8 cellular contexts compared by ENCODE assay signal in the genomic region with DNA sequence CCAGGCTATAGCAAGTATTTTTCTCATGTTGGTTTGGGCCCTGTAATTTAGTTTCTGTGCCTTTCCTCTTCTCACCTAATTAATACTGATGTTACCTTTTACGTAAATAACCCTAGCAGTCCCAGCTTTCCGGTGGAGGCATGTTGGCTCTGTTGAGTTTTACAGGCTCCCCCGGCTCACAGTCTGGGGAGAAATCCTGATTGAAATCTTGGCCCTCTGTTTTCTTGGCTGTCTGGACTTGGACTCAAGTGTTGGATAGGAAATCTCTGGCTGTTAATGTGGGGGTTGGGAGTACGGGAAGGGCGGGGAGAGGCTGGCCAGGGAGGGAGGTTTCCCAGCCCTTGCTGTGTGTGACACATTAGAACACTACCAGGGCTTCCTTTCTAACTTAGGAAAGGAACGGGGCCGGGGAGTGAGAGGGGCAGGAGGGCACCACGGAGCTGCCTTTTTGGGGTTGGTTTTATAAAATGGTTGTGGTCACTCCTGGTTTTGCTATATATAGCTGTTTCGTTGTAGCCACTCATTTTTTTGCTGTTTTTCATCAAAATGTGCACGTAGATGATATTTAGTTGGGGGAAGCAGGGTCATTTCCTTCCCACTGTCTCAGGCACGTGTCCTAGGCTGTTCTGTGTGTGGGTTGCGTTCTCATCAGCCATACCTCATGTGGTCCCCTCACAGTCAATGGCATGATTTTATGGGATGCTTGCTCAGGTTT. TPM values are rescaled to one million over a fixed set of nuclear protein-coding genes. Genes with fewer than 3 reads are reported as not detected.
DNase-seq lines count a peak whose midpoint lies in the region; ATAC-seq, FAIRE-seq and TF ChIP-seq lines count a peak whose summit lies in the region.

No MANE protein-coding gene starts in this region.

- H3K9ac ChIP-seq in endothelial cell of umbilical vein (replicated peaks; ENCODE audit: extremely low read depth, insufficient read depth, low read length), result peak overlapping the region; percentile 83

- ATAC-seq in GM21360 (IDR thresholded peaks at IDR 0.05; ENCODE audit: unreplicated experiment) (peak; percentile 35), HG03520 (IDR thresholded peaks at IDR 0.05; ENCODE audit: unreplicated experiment) (no peak)

- CTCF ChIA-PET in endothelial cell of umbilical vein (lab: Charles Lee), result interaction anchor here (0.7 to 4.4 kb wide), 9 partner anchors 8 to 495 kb away, joined by 3 to 26 read pairs (median 5); a partner anchor contains a TSS

- POLR2A ChIA-PET in endothelial cell of umbilical vein (lab: Charles Lee), result interaction anchor here (0.5 to 1.4 kb wide), 3 partner anchors 8 to 45 kb away, joined by 3 to 8 read pairs (median 4); a partner anchor contains a TSS

- TSS peak; percentile 57 for BruUV-seq in endothelial cell of umbilical vein (replicated peaks; lab: Mats Ljungman, UMichigan)

- dilution Hi-C loops in endothelial cell of umbilical vein (cut with MboI; ENCODE audit: extremely low pct_ligation_motif_present, low sequenced_read_pairs), result no loop called here

- peaks cover 13% of the 10 kb centered on the region for H4K20me1 ChIP-seq in endothelial cell of umbilical vein (replicated peaks; ENCODE audit: control insufficient read depth, extremely low read depth, insufficient read depth, low read length)

- no peaks in the 10 kb centered on the region for H3K36me3 ChIP-seq in endothelial cell of umbilical vein (ENCODE audit: control insufficient read depth in 2 of 2, extremely low read depth in 1 of 2, insufficient read depth in 2 of 2, low read length in 2 of 2)
- H3K36me3 ChIP-seq in muscle layer of duodenum (ENCODE audit: control insufficient read depth in 1 of 2, insufficient read depth in 2 of 2, low read length in 2 of 2), result peaks cover 0 to 3% of the 10 kb centered on the region in 2 donors

- H3K27ac ChIP-seq in endothelial cell of umbilical vein (ENCODE audit: insufficient read depth, low read depth, low read length), result peak overlapping the region; percentile 75
- peak overlapping the region; percentile 86 for H3K27ac ChIP-seq in muscle layer of duodenum (ENCODE audit: low read length)

- H3K4me3 ChIP-seq in endothelial cell of umbilical vein (replicated peaks in 1 of 3; ENCODE audit: insufficient read depth in 1 of 3, low read depth in 1 of 3, low read length in 3 of 3) (peak overlapping the region in 2 of 3 experiments; percentile 6 to 7), muscle layer of duodenum (ENCODE audit: low read depth in 1 of 2, low read length in 2 of 2) (peak overlapping the region; percentile 13 to 19)

- no peak overlapping the region for H2AFZ ChIP-seq in endothelial cell of umbilical vein (ENCODE audit: low read depth, low read length)

- TF ChIP-seq CTCF in endothelial cell of umbilical vein (IDR thresholded peaks at IDR 0.05; ENCODE audit: extremely low read depth in 1 of 2, insufficient read depth in 1 of 2, low read depth in 1 of 2, low read length in 2 of 2), result no peak

- H3K79me2 ChIP-seq in endothelial cell of umbilical vein (ENCODE audit: control insufficient read depth, insufficient read depth, low read length), result peaks cover 99% of the 10 kb centered on the region

- peak; percentile 85 for FAIRE-seq in endothelial cell of umbilical vein (lab: Jason Lieb, UNC)

- H3K4me1 ChIP-seq in endothelial cell of umbilical vein (ENCODE audit: control insufficient read depth, extremely low read depth, insufficient read depth, low read length), result peaks cover 74% of the 10 kb centered on the region
- peaks cover 25 to 33% of the 10 kb centered on the region in 2 donors for H3K4me1 ChIP-seq in muscle layer of duodenum (ENCODE audit: control insufficient read depth in 1 of 2, insufficient read depth in 2 of 2, low read length in 2 of 2)

- intact Hi-C loops in endothelial cell of umbilical vein (cut with micrococcal nuclease), result loop anchor here (1.0 to 2.0 kb wide), 5 partner anchors 8 to 73 kb away; no protein-coding TSS in a partner anchor

- H3K4me2 ChIP-seq in endothelial cell of umbilical vein (ENCODE audit: insufficient read depth, low read length), result peak overlapping the region; percentile 58

- no peaks in the 10 kb centered on the region for H3K27me3 ChIP-seq in endothelial cell of umbilical vein (ENCODE audit: control insufficient read depth in 2 of 2, insufficient read depth in 2 of 2, low read length in 2 of 2)
- H3K27me3 ChIP-seq in muscle layer of duodenum (ENCODE audit: low read depth, low read length), result no peaks in the 10 kb centered on the region

- no peaks in the 10 kb centered on the region for H3K9me1 ChIP-seq in endothelial cell of umbilical vein (replicated peaks; ENCODE audit: control insufficient read depth, extremely low read depth, insufficient read depth, low read length)

- TF ChIP-seq POLR2A in endothelial cell of umbilical vein (IDR thresholded peaks at IDR 0.05; ENCODE audit: low read depth, low read length), result no peak

- H3K9me3 ChIP-seq in endothelial cell of umbilical vein (replicated peaks; ENCODE audit: control insufficient read depth, insufficient read depth, low read length) (no peaks in the 10 kb centered on the region), muscle layer of duodenum (ENCODE audit: control insufficient read depth in 1 of 2, low read length in 2 of 2) (no peaks in the 10 kb centered on the region)

- peak; percentile 77 for DNase-seq in LHCN-M2 (ENCODE audit: low read depth)
- peak; percentile 97 for DNase-seq in endothelial cell of umbilical vein (ENCODE audit: low read depth, low spot score)
- no peak for DNase-seq in activated CD4-positive, alpha-beta T cell treated with anti-CD3 and anti-CD28 coated beads for 1 hour
- no peak for DNase-seq in NCI-H526 treated with DMSO at 0.1 percent for 48 hours (lab: John Stamatoyannopoulos, UW)
- no peak for DNase-seq in DMS53 treated with DMSO at 0.1 percent for 48 hours (lab: John Stamatoyannopoulos, UW; ENCODE audit: unreplicated experiment)

TF ChIP-seq in endothelial cell of umbilical vein, 7 proteins besides CTCF, POLR2A, EP300 and RAD21:
- TF ChIP-seq GATA2 (IDR thresholded peaks at IDR 0.05; ENCODE audit: insufficient read depth, insufficient read length, low read depth, low read length), result peak; percentile 68
- TF ChIP-seq EZH2 (IDR thresholded peaks at IDR 0.05; ENCODE audit: borderline replicate concordance, low read depth, low read length, severe bottlenecking), result no peak
- peak; percentile 4 for TF ChIP-seq FOS (IDR thresholded peaks at IDR 0.05; ENCODE audit: borderline replicate concordance, insufficient read depth, low read length)
- TF ChIP-seq JUN (IDR thresholded peaks at IDR 0.05; ENCODE audit: borderline replicate concordance, insufficient read depth, insufficient read length, low read depth), result no peak
- TF ChIP-seq, protein P1, sequence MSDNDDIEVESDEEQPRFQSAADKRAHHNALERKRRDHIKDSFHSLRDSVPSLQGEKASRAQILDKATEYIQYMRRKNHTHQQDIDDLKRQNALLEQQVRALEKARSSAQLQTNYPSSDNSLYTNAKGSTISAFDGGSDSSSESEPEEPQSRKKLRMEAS (IDR thresholded peaks at IDR 0.05; ENCODE audit: insufficient read depth, insufficient read length), result peak; percentile 87
- peak; percentile 73 for TF ChIP-seq MYC (IDR thresholded peaks at IDR 0.05; ENCODE audit: low read depth, low read length)
- peak; percentile 59 for TF ChIP-seq POLR2AphosphoS5 (IDR thresholded peaks at IDR 0.05; ENCODE audit: insufficient read depth, low read depth, low read length)
TF ChIP-seq in endothelial cell of umbilical vein: peak in this region for 5.

RNA-seq across cellular contexts. Expression of a gene that starts 10.9 kb away (rescaled TPM):
- total RNA-seq in LHCN-M2 (2014; rRNA removed) (168 and 195 TPM in 2 replicates), endothelial cell of umbilical vein (242 and 248 TPM in 2 replicates)
- polyA plus RNA-seq in LHCN-M2 (2012), result 99.4 TPM
- 78.8 and 82.9 TPM in 2 replicates for polyA plus RNA-seq in endothelial cell of umbilical vein
- 78.5 and 80.6 TPM in 2 replicates for polyA plus RNA-seq in endothelial cell of umbilical vein (2011; cell fraction: cytosol; rRNA removed)
- polyA plus RNA-seq in endothelial cell of umbilical vein (2011; cell fraction: nucleus; rRNA removed), result 578 and 654 TPM in 2 replicates
- polyA plus RNA-seq in endothelial cell of umbilical vein (2012), result 97.7 and 123 TPM in 2 replicates
- polyA minus RNA-seq in endothelial cell of umbilical vein, result 717 and 753 TPM in 2 replicates
- 58.8 TPM for polyA minus RNA-seq in endothelial cell of umbilical vein (2011; cell fraction: cytosol; rRNA and poly(A)+ RNA removed)
- polyA minus RNA-seq in endothelial cell of umbilical vein (2011; cell fraction: nucleus; rRNA and poly(A)+ RNA removed), result 902 and 1,116 TPM in 2 replicates

Comparison
In these comparisons a context has a peak if more than half of its experiments do, and no peak if none do; other contexts are left out.
1. DNase-seq: peak in LHCN-M2 (single experiment) and endothelial cell of umbilical vein (single experiment); none in activated CD4-positive, alpha-beta T cell treated with anti-CD3 and anti-CD28 coated beads for 1 hour (single experiment), NCI-H526 treated with DMSO at 0.1 percent for 48 hours (single experiment) and DMS53 treated with DMSO at 0.1 percent for 48 hours (single experiment).